10 cellular contexts compared by ENCODE assay signal in genomic region chr14:51573607-51574006, GRCh38.
"Had no signal": no experiment of that assay in that cellular context is flagged by ENCODE, and none has a peak within 500 bp of the region (broad histone marks: within the 10 kb centered on the region; RNA-seq: fewer than 3 reads in every experiment).

No MANE protein-coding gene starts in this region.

- H3K4me3 Mint-ChIP-seq: HFFc6 had no signal

- H3K27ac ChIP-seq: GM23248, HL-60 had no signal

- H3K27ac Mint-ChIP-seq: HFFc6 had no signal

- ATAC-seq: HCT116, HepG2, K562 had no signal

- H3K4me3 ChIP-seq: GM23248, HAP-1, K562 had no signal

- H3K9me3 Mint-ChIP-seq: HFFc6 had no signal

- H3K9me3 ChIP-seq: HAP-1 had no signal

- H3K36me3 ChIP-seq: HAP-1 had no signal

- H3K9ac ChIP-seq: GM23248 had no signal

- H2AFZ ChIP-seq: GM23248 had no signal

- DNase-seq: GM23248, GOT3, H7, HFFc6, KG1 had no signal
